Comparison of ENCODE assay signal across 25 cellular contexts in the genomic region with DNA sequence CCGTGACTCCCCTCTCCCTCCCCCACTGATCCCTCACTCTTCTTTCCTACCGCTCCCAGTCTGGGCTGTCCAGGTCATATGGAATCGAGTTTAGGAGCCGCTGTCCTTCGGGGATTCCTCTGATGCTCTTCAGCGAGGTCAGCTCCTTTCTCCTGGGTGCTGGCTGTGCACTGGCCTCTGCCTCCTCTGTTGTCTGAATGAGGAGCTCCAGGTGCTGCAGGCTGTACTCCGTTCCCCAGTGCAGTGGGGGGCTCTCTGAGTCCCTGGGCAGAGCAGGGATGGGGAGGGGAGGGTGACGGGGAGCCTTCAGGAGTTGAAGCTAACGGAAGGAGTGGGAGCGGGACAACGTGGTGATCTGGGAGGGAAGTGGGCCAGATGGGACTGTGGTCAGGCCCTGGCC. TPM values are rescaled to one million over a fixed set of nuclear protein-coding genes. Genes with fewer than 3 reads are reported as not detected.
"Had no signal": no experiment of that assay in that cellular context is flagged by ENCODE, and none has a peak within 500 bp of the region (broad histone marks: within the 10 kb centered on the region; RNA-seq: fewer than 3 reads in every experiment).

No MANE protein-coding gene starts in this region.

- H3K36me3 ChIP-seq: brain microvascular endothelial cell, cardiac muscle cell had no signal

- ATAC-seq: activated CD8-positive, alpha-beta T cell treated with anti-CD3 and anti-CD28 coated beads for 36 hours; activated naive CD4-positive, alpha-beta T cell treated with anti-CD3 and anti-CD28 coated beads, Interleukin-2, amount 50 U/mL, for 72 hours; Panc1; Right ventricle myocardium inferior; T-cell had no signal

- H3K27me3 ChIP-seq: brain microvascular endothelial cell, cardiac muscle cell had no signal

- H3K27ac Mint-ChIP-seq: activated CD8-positive, alpha-beta T cell treated with anti-CD3 and anti-CD28 coated beads for 36 hours; activated naive CD4-positive, alpha-beta T cell treated with anti-CD3 and anti-CD28 coated beads, Interleukin-2, amount 50 U/mL, for 72 hours; activated T-helper 1 cell treated with anti-CD3 and anti-CD28 coated beads, Interleukin-12 subunit alpha, Interleukin-12 subunit beta, Interleukin-2, Interleukin-4 antibody, amounts not matched to agents 30 ng/mL and 10 ng/mL and 1 ng/mL, durations not matched to agents 14 hours and 24 hours and 36 hours; T-cell had no signal

- H3K4me3 Mint-ChIP-seq: activated CD8-positive, alpha-beta T cell treated with anti-CD3 and anti-CD28 coated beads for 36 hours; activated T-helper 1 cell treated with anti-CD3 and anti-CD28 coated beads, Interleukin-12 subunit alpha, Interleukin-12 subunit beta, Interleukin-2, Interleukin-4 antibody, amounts not matched to agents 30 ng/mL and 10 ng/mL and 1 ng/mL, durations not matched to agents 14 hours and 24 hours and 36 hours; T-cell had no signal

- H3K9me3 Mint-ChIP-seq: activated CD8-positive, alpha-beta T cell treated with anti-CD3 and anti-CD28 coated beads for 36 hours; activated naive CD4-positive, alpha-beta T cell treated with anti-CD3 and anti-CD28 coated beads, Interleukin-2, amount 50 U/mL, for 72 hours; activated T-helper 1 cell treated with anti-CD3 and anti-CD28 coated beads, Interleukin-12 subunit alpha, Interleukin-12 subunit beta, Interleukin-2, Interleukin-4 antibody, amounts not matched to agents 30 ng/mL and 10 ng/mL and 1 ng/mL, durations not matched to agents 14 hours and 24 hours and 36 hours; T-cell had no signal

- H3K4me3 ChIP-seq: cardiac muscle cell, SK-N-MC had no signal

- H3K27me3 Mint-ChIP-seq: activated CD8-positive, alpha-beta T cell treated with anti-CD3 and anti-CD28 coated beads for 36 hours had no signal

- DNase-seq: activated CD4-positive, alpha-beta T cell treated with anti-CD3 and anti-CD28 coated beads, Interleukin-2, amount 50 U/mL, for 1 hour; activated CD4-positive, CD25-positive, alpha-beta regulatory T cell; activated CD8-positive, alpha-beta memory T cell treated with anti-CD3 and anti-CD28 coated beads, Interleukin-2, amount 50 U/mL, for 4 hours; activated CD8-positive, alpha-beta T cell treated with anti-CD3 and anti-CD28 coated beads for 36 hours; activated effector memory CD4-positive, alpha-beta T cell treated with Interleukin-2 at 50 U/mL for 16 hours; activated naive CD4-positive, alpha-beta T cell treated with Interleukin-2 at 50 U/mL for 16 hours; activated T-cell treated with anti-CD3 and anti-CD28 coated beads, Interleukin-2, amount 50 U/mL, for 1 hour; brain microvascular endothelial cell; Karpas-422; MM.1S; NCI-H1105; NCI-H1436; NCI-H1694 treated with DMSO at 0.1 percent for 48 hours; NCI-H2029 treated with DMSO at 0.1 percent for 48 hours; NCI-H526 treated with DMSO at 0.1 percent for 48 hours; NCI-H82; OCI-M1; T-cell had no signal

- H3K27ac ChIP-seq: brain microvascular endothelial cell, cardiac muscle cell, SK-N-MC, VCaP had no signal

RNA-seq across cellular contexts. Expression of a gene that starts 59.3 kb away (rescaled TPM):
- total RNA-seq: activated T-helper 1 cell treated with anti-CD3 and anti-CD28 coated beads, Interleukin-12 subunit alpha, Interleukin-12 subunit beta, Interleukin-2, Interleukin-4 antibody, amounts not matched to agents 30 ng/mL and 10 ng/mL and 1 ng/mL, durations not matched to agents 14 hours and 24 hours and 36 hours had no signal
